ENCODE assay signal across 8 cellular contexts in genomic region chr3:24963762-24964625, GRCh38.
DNase-seq lines count a peak whose midpoint lies in the region; ATAC-seq and TF ChIP-seq lines count a peak whose summit lies in the region.
"Had no signal": no experiment of that assay in that cellular context is flagged by ENCODE, and none has a peak within 500 bp of the region (broad histone marks: within the 10 kb centered on the region; RNA-seq: fewer than 3 reads in every experiment).

No MANE protein-coding gene starts in this region.

- H4K20me1 ChIP-seq in MM.1S (ENCODE audit: insufficient read depth, low read length) = no peaks in the 10 kb centered on the region

- H3K27me3 ChIP-seq in MM.1S (replicated peaks; ENCODE audit: insufficient read depth, low read length) (no peaks in the 10 kb centered on the region), parathyroid adenoma (ENCODE audit: control insufficient read depth, insufficient read depth, low read length) (no peaks in the 10 kb centered on the region)

- no peak for ATAC-seq in GM18907 (IDR thresholded peaks at IDR 0.05; ENCODE audit: unreplicated experiment)
- no peak for ATAC-seq in GM21381 (IDR thresholded peaks at IDR 0.05; ENCODE audit: unreplicated experiment)

- H3K9ac ChIP-seq in MM.1S (ENCODE audit: low read length) (no peak overlapping the region), parathyroid adenoma (no peak overlapping the region)

- no peaks in the 10 kb centered on the region for H3K9me3 ChIP-seq in MM.1S (replicated peaks; ENCODE audit: insufficient read depth, low read length)
- H3K9me3 ChIP-seq in parathyroid adenoma (ENCODE audit: control insufficient read depth, low read length) = no peaks in the 10 kb centered on the region

- H3K9me2 ChIP-seq in MM.1S (replicated peaks; ENCODE audit: insufficient read depth, low read length) = no peaks in the 10 kb centered on the region

- H3K36me3 ChIP-seq in MM.1S (replicated peaks; ENCODE audit: insufficient read depth, low read length) (no peaks in the 10 kb centered on the region), parathyroid adenoma (ENCODE audit: control insufficient read depth, insufficient read depth, low read length) (no peaks in the 10 kb centered on the region)

- no peak overlapping the region for H3K27ac ChIP-seq in MM.1S (ENCODE audit: low read length)
- no peak overlapping the region for H3K27ac ChIP-seq in parathyroid adenoma

- H3K4me1 ChIP-seq in MM.1S (ENCODE audit: low read length) = no peaks in the 10 kb centered on the region
- no peaks in the 10 kb centered on the region for H3K4me1 ChIP-seq in parathyroid adenoma

- TF ChIP-seq CTCF in GM12875 (IDR thresholded peaks at IDR 0.05; ENCODE audit: borderline replicate concordance, insufficient read depth, low read depth, low read length) = peak; percentile 25; the same call in 1 of the 2 replicates
- peak; percentile 45 for TF ChIP-seq CTCF in MM.1S (IDR thresholded peaks at IDR 0.05; ENCODE audit: low read length)
- peak; percentile 25 for TF ChIP-seq CTCF in parathyroid adenoma (IDR thresholded peaks at IDR 0.05)

- no peaks in the 10 kb centered on the region for H3F3A ChIP-seq in MM.1S (ENCODE audit: insufficient read depth, low read length)

- H3K79me2 ChIP-seq in MM.1S (ENCODE audit: low read length) (no peaks in the 10 kb centered on the region), parathyroid adenoma (no peaks in the 10 kb centered on the region)

- H3K4me3 ChIP-seq in GM12875 (ENCODE audit: low read depth, low read length) = no peak overlapping the region
- no peak overlapping the region for H3K4me3 ChIP-seq in MM.1S (ENCODE audit: low read length)
- no peak overlapping the region for H3K4me3 ChIP-seq in parathyroid adenoma (ENCODE audit: low read depth, low read length)

- H2AFZ ChIP-seq in MM.1S (ENCODE audit: low read length) (no peak overlapping the region), parathyroid adenoma (no peak overlapping the region)

- DNase-seq in MM.1S = peak; percentile 23
- peak; percentile 28 for DNase-seq in dermis blood vessel endothelial cell
- DNase-seq in NCI-H524 treated with DMSO at 0.1 percent for 48 hours (lab: John Stamatoyannopoulos, UW) = no peak
- DNase-seq: activated B cell treated with CpG ODN at 0.5 μM for 24 hours had no signal

- H3K4me2 ChIP-seq in MM.1S (ENCODE audit: low read depth, low read length) (no peak overlapping the region), parathyroid adenoma (ENCODE audit: low read length) (no peak overlapping the region)
